Comparison of ENCODE assay signal across 8 cellular contexts in genomic region chr13:110560606-110561334, GRCh38. TPM values are rescaled to one million over a fixed set of nuclear protein-coding genes. Genes with fewer than 3 reads are reported as not detected.
A peak's percentile ranks its signal among the peaks of the same experiment; 100 is the strongest.
DNase-seq lines count a peak whose midpoint lies in the region; ATAC-seq lines count a peak whose summit lies in the region.

No MANE protein-coding gene starts in this region.

- intact Hi-C loops in activated CD4-positive, alpha-beta T cell treated with anti-CD3 and anti-CD28 coated beads, Interleukin-2, amount 10 ng/mL, durations not matched to agents 24 days and 14 days (cut with micrococcal nuclease) = loop anchor here (5.0 kb wide), 3 partner anchors 57 to 157 kb away; partner anchors contain the start of gene NAXD

- H3K27me3 Mint-ChIP-seq in activated CD4-positive, alpha-beta T cell treated with anti-CD3 and anti-CD28 coated beads, Interleukin-2, amount 10 ng/mL, durations not matched to agents 24 days and 14 days = peaks cover 36% of the 10 kb centered on the region

- DNase-seq in activated CD4-positive, alpha-beta T cell treated with anti-CD3 and anti-CD28 coated beads, Interleukin-2, amount 10 ng/mL, durations not matched to agents 24 days and 14 days = no peak
- no peak for DNase-seq in activated CD4-positive, alpha-beta T cell treated with anti-CD3 and anti-CD28 coated beads for 48 hours
- DNase-seq in SK-N-MC (ENCODE audit: low read depth, low spot score) (no peak), epidermal melanocyte (ENCODE audit: insufficient read length, low spot score) (peak; percentile 33), islet precursor cell (no peak), NCI-H1048 (lab: John Stamatoyannopoulos, UW) (no peak)

- H3K9ac ChIP-seq in SK-N-MC (ENCODE audit: insufficient read length) (peak overlapping the region; percentile 51), muscle layer of colon (ENCODE audit: low read length) (peak overlapping the region; percentile 32)

- no peaks in the 10 kb centered on the region for H3K9me3 Mint-ChIP-seq in activated CD4-positive, alpha-beta T cell treated with anti-CD3 and anti-CD28 coated beads, Interleukin-2, amount 10 ng/mL, durations not matched to agents 24 days and 14 days

- peaks cover 12% of the 10 kb centered on the region for H3K36me3 Mint-ChIP-seq in activated CD4-positive, alpha-beta T cell treated with anti-CD3 and anti-CD28 coated beads, Interleukin-2, amount 10 ng/mL, durations not matched to agents 24 days and 14 days (ENCODE audit: low read depth)

- H3K9me3 ChIP-seq in SK-N-MC (ENCODE audit: low read depth, low read length) (no peaks in the 10 kb centered on the region), muscle layer of colon (ENCODE audit: low read length) (no peaks in the 10 kb centered on the region)

- ATAC-seq in HG02870 (IDR thresholded peaks at IDR 0.05; ENCODE audit: unreplicated experiment) = peak; percentile 11

- peaks cover 23% of the 10 kb centered on the region for H3K4me1 ChIP-seq in muscle layer of colon (ENCODE audit: insufficient read depth, low read length)

- H3K4me3 Mint-ChIP-seq in activated CD4-positive, alpha-beta T cell treated with anti-CD3 and anti-CD28 coated beads, Interleukin-2, amount 10 ng/mL, durations not matched to agents 24 days and 14 days = peak overlapping the region; percentile 87

- H3K27ac ChIP-seq in SK-N-MC = no peak overlapping the region
- H3K27ac ChIP-seq in muscle layer of colon (ENCODE audit: low read depth, low read length) = peak overlapping the region; percentile 83

- H3K27me3 ChIP-seq in muscle layer of colon (ENCODE audit: control insufficient read depth in 1 of 2, insufficient read depth in 2 of 2, low read length in 2 of 2) = no peaks in the 10 kb centered on the region

- peaks cover 26% of the 10 kb centered on the region for H3K4me1 Mint-ChIP-seq in activated CD4-positive, alpha-beta T cell treated with anti-CD3 and anti-CD28 coated beads, Interleukin-2, amount 10 ng/mL, durations not matched to agents 24 days and 14 days

- H3K36me3 ChIP-seq in SK-N-MC (ENCODE audit: insufficient read depth, low read length) (no peaks in the 10 kb centered on the region), muscle layer of colon (ENCODE audit: insufficient read depth, low read length) (peaks cover 4% of the 10 kb centered on the region)

- H3K27ac Mint-ChIP-seq in activated CD4-positive, alpha-beta T cell treated with anti-CD3 and anti-CD28 coated beads, Interleukin-2, amount 10 ng/mL, durations not matched to agents 24 days and 14 days = peak overlapping the region; percentile 75

- H3K4me3 ChIP-seq in SK-N-MC (peak overlapping the region; percentile 95), muscle layer of colon (ENCODE audit: low read depth in 1 of 2, low read length in 2 of 2) (peak overlapping the region; percentile 73 to 91)

RNA-seq across cellular contexts. Expression of gene RAB20, which starts 0.8 kb away (rescaled TPM):
- 2.8 and 3.2 TPM in 2 replicates for total RNA-seq in activated CD4-positive, alpha-beta T cell treated with anti-CD3 and anti-CD28 coated beads, Interleukin-2, amount 10 ng/mL, durations not matched to agents 24 days and 14 days

RNA-seq across cellular contexts. Expression of gene NAXD, which starts 54.6 kb away (rescaled TPM):
- total RNA-seq in activated CD4-positive, alpha-beta T cell treated with anti-CD3 and anti-CD28 coated beads, Interleukin-2, amount 10 ng/mL, durations not matched to agents 24 days and 14 days = 20.6 and 23.7 TPM in 2 replicates
